ENCODE assay signal across 8 cellular contexts in genomic region chr22:35540600-35541253, GRCh38. TPM values are rescaled to one million over a fixed set of nuclear protein-coding genes. Genes with fewer than 3 reads are reported as not detected.
A peak's percentile ranks its signal among the peaks of the same experiment; 100 is the strongest.
DNase-seq lines count a peak whose midpoint lies in the region; ATAC-seq and TF ChIP-seq lines count a peak whose summit lies in the region.

Gene RASD2, plus strand, starts transcription at chr22:35540831. Its CDS starts 5,979 bp downstream, at chr22:35546810.

- H3K79me1 ChIP-seq in H9 (ENCODE audit: insufficient read depth, low read depth, low read length, poor library complexity, severe bottlenecking): no peaks in the 10 kb centered on the region

- H3K27ac Mint-ChIP-seq in H9: no peak within 1 kb of the TSS

- H3K27me3 Mint-ChIP-seq in H9 (ENCODE audit: low read depth): peaks cover 54% of the 10 kb centered on the region

- H3K36me3 ChIP-seq in BE2C: no peaks in the 10 kb centered on the region
- H3K36me3 ChIP-seq in left lung: no peaks in the 10 kb centered on the region

- no peak within 1 kb of the TSS for H4K8ac ChIP-seq in H9 (replicated peaks; ENCODE audit: insufficient read length, low read depth, low read length)

- H4K91ac ChIP-seq in H9 (ENCODE audit: insufficient read length, low read depth, low read length): no peak within 1 kb of the TSS

- H3K23ac ChIP-seq in H9 (ENCODE audit: insufficient read length, low read depth, low read length): no peak within 1 kb of the TSS

- DNase-seq in BE2C (peak; percentile 57), H9 (peak; percentile 65), T47D (ENCODE audit: low read depth in 1 of 2, low spot score in 1 of 2) (peak; percentile 17 to 67), left lung (peak in 1 of 2 donors; percentile 80), dedifferentiated amniotic fluid mesenchymal stem cell (ENCODE audit: extremely low spot score) (no peak), inferior parietal cortex (ENCODE audit: extremely low spot score) (no peak)
- DNase-seq in stimulated activated CD4-positive, alpha-beta T cell treated with anti-CD3 and anti-CD28 coated beads, Interleukin-4, amount 100 ng/mL, for 4 hours: peak; percentile 53 to 55

- no peak within 1 kb of the TSS for H3K56ac ChIP-seq in H9 (ENCODE audit: insufficient read length, low read depth, low read length)

- H3K27ac ChIP-seq in H9 (ENCODE audit: insufficient read length, low read depth, low read length) (no peak within 1 kb of the TSS), left lung (no peak within 1 kb of the TSS)

- no peak within 1 kb of the TSS for H3K4ac ChIP-seq in H9 (ENCODE audit: low read depth, low read length)

- no peak within 1 kb of the TSS for H2AFZ ChIP-seq in H9 (ENCODE audit: low read length)

- no peaks in the 10 kb centered on the region for H3K79me2 ChIP-seq in H9 (ENCODE audit: insufficient read depth, low read length)

- H3K23me2 ChIP-seq in H9 (ENCODE audit: insufficient read length, low read depth, low read length, poor library complexity, severe bottlenecking): peaks cover 8% of the 10 kb centered on the region

- H4K20me1 ChIP-seq in H9 (ENCODE audit: control insufficient read depth, insufficient read depth, insufficient read length): no peaks in the 10 kb centered on the region

- no CpG with 5 or more reads among the region's 49 CpGs for WGBS in H9 (ENCODE audit: extremely low coverage, insufficient read length, low lambda C conversion rate)

- H3K4me3 ChIP-seq in BE2C (ENCODE audit: low read depth, low read length) (peak within 1 kb of the TSS; percentile 64), left lung (peak within 1 kb of the TSS; percentile 32 to 48)

- no peak within 1 kb of the TSS for H2BK12ac ChIP-seq in H9 (ENCODE audit: insufficient read length, low read depth, low read length)

- peak within 1 kb of the TSS; percentile 64 to 83 for H3K4me3 Mint-ChIP-seq in H9

- peaks cover 24% of the 10 kb centered on the region for H3K27me3 ChIP-seq in BE2C
- H3K27me3 ChIP-seq in H9 (ENCODE audit: insufficient read depth, low read length): peaks cover 6% of the 10 kb centered on the region; the same call in 1 of the 2 replicates
- peaks cover 17 to 72% of the 10 kb centered on the region in 2 donors for H3K27me3 ChIP-seq in left lung

- H2BK120ac ChIP-seq in H9 (ENCODE audit: low read depth, low read length, poor library complexity, severe bottlenecking): no peak within 1 kb of the TSS

- no peak within 1 kb of the TSS for H4K5ac ChIP-seq in H9 (ENCODE audit: insufficient read length, low read depth, low read length)

- in situ Hi-C loops in T47D (cut with HindIII; ENCODE audit: low pct_unique_long_range_greater_than_20kb, low sequenced_read_pairs): no loop called here

- no peaks in the 10 kb centered on the region; a peak in 1 of 5 replicates for H3K9me3 Mint-ChIP-seq in H9

- H2AK5ac ChIP-seq in H9 (ENCODE audit: insufficient read length, low read length): no peak within 1 kb of the TSS

- H2BK5ac ChIP-seq in H9 (ENCODE audit: insufficient read length, low read length): no peak within 1 kb of the TSS

- H2BK15ac ChIP-seq in H9 (ENCODE audit: low read depth, low read length): no peak within 1 kb of the TSS

- H2BK20ac ChIP-seq in H9 (ENCODE audit: low read depth, low read length, poor library complexity, severe bottlenecking): no peak within 1 kb of the TSS

- peak within 1 kb of the TSS; percentile 54 for H3K4me2 ChIP-seq in H9 (ENCODE audit: insufficient read depth, insufficient read length, low read length)

- H3K4me1 ChIP-seq in BE2C: peaks cover 2% of the 10 kb centered on the region; the same call in 1 of the 2 replicates
- H3K4me1 ChIP-seq in H9 (ENCODE audit: insufficient read depth, low read length): no peaks in the 10 kb centered on the region; the same call in 1 of the 2 replicates
- H3K4me1 ChIP-seq in left lung: peaks cover 8 to 24% of the 10 kb centered on the region in 2 donors

- peaks cover 19 to 27% of the 10 kb centered on the region in 2 experiments for H3K4me1 Mint-ChIP-seq in H9

- no peaks in the 10 kb centered on the region for H3K36me3 Mint-ChIP-seq in H9 (ENCODE audit: insufficient read depth in 1 of 3, low read depth in 3 of 3)

- no peak within 1 kb of the TSS for H3K18ac ChIP-seq in H9 (ENCODE audit: insufficient read length, low read depth, low read length)

- no peak within 1 kb of the TSS for H3K14ac ChIP-seq in H9 (ENCODE audit: insufficient read depth, low read length)

- intact Hi-C loops in left lung (cut with DNase I): no loop called here

- ATAC-seq in SK-N-SH treated with all-trans-retinoic acid at 6 μM for 48 hours (peak; percentile 56), left lung (peak; percentile 26)

- no peaks in the 10 kb centered on the region for H3K9me3 ChIP-seq in BE2C
- no peaks in the 10 kb centered on the region for H3K9me3 ChIP-seq in H9 (ENCODE audit: control insufficient read depth, low read depth, low read length)
- H3K9me3 ChIP-seq in left lung: no peaks in the 10 kb centered on the region

- TF ChIP-seq CTCF in BE2C (IDR thresholded peaks at IDR 0.05; ENCODE audit: low read depth, low read length): no peak
- TF ChIP-seq CTCF in H9 (conservative IDR thresholded peaks at IDR 0.05): no peak
- no peak for TF ChIP-seq CTCF in left lung (IDR thresholded peaks at IDR 0.05)

- H3K9ac ChIP-seq in H9 (ENCODE audit: extremely low read depth, insufficient read length, low read length): no peak within 1 kb of the TSS

- no peak within 1 kb of the TSS for H3T11ph ChIP-seq in H9 (ENCODE audit: low read length)

TF ChIP-seq in SK-N-SH treated with all-trans-retinoic acid at 6 μM for 48 hours, 23 proteins besides CTCF, POLR2A, EP300 and RAD21:
- no peak for TF ChIP-seq ZC3H10 (CRISPR knock-in tag; IDR thresholded peaks at IDR 0.05)
- no peak for TF ChIP-seq TSHZ2 (CRISPR knock-in tag; IDR thresholded peaks at IDR 0.05)
- no peak for TF ChIP-seq ZFP3 (CRISPR knock-in tag; IDR thresholded peaks at IDR 0.05)
- no peak for TF ChIP-seq ZNF565 (CRISPR knock-in tag; conservative IDR thresholded peaks at IDR 0.05; ENCODE audit: low read depth)
- TF ChIP-seq GLIS3 (CRISPR knock-in tag; IDR thresholded peaks at IDR 0.05): no peak
- no peak for TF ChIP-seq ZNF70 (CRISPR knock-in tag; IDR thresholded peaks at IDR 0.05)
- TF ChIP-seq ZNF8 (CRISPR knock-in tag; IDR thresholded peaks at IDR 0.05): no peak
- no peak for TF ChIP-seq ARNTL (CRISPR knock-in tag; IDR thresholded peaks at IDR 0.05; ENCODE audit: borderline replicate concordance, low read depth)
- TF ChIP-seq TOX (CRISPR knock-in tag; IDR thresholded peaks at IDR 0.05; ENCODE audit: borderline replicate concordance): no peak
- no peak for TF ChIP-seq OSR1 (CRISPR knock-in tag; IDR thresholded peaks at IDR 0.05)
- TF ChIP-seq BACH2 (CRISPR knock-in tag; IDR thresholded peaks at IDR 0.05; ENCODE audit: borderline replicate concordance): no peak
- no peak for TF ChIP-seq TCF4 (CRISPR knock-in tag; IDR thresholded peaks at IDR 0.05; ENCODE audit: borderline replicate concordance)
- TF ChIP-seq ISL1 (CRISPR knock-in tag; IDR thresholded peaks at IDR 0.05): no peak
- no peak for TF ChIP-seq PPARA (CRISPR knock-in tag; IDR thresholded peaks at IDR 0.05; ENCODE audit: borderline replicate concordance)
- TF ChIP-seq RARB (CRISPR knock-in tag; IDR thresholded peaks at IDR 0.05): no peak
- TF ChIP-seq CREB5 (CRISPR knock-in tag; IDR thresholded peaks at IDR 0.05; ENCODE audit: low read depth): no peak

RNA-seq across cellular contexts. Expression of gene RASD2, which starts in this region (rescaled TPM):
- polyA plus RNA-seq in BE2C (2012; ENCODE audit: insufficient read depth, insufficient read length, low read depth): not detected
- total RNA-seq in H9 (2021) (0.42 and 0.53 TPM in 2 replicates), left lung (1 to 10 TPM; 1.2 to 1.3 TPM)

Comparison
In these comparisons a context has a peak if more than half of its experiments do, and no peak if none do; other contexts are left out.
1. Peak in DNase-seq and H3K4me2 ChIP-seq in H9; RNA of the gene not detected or under 1 TPM.
2. DNase-seq: peak in BE2C (single experiment), T47D (2 of 2) and stimulated activated CD4-positive, alpha-beta T cell treated with anti-CD3 and anti-CD28 coated beads, Interleukin-4, amount 100 ng/mL, for 4 hours (2 of 2); none in dedifferentiated amniotic fluid mesenchymal stem cell (single experiment) and inferior parietal cortex (single experiment).